Comparison of ENCODE assay signal across 17 cellular contexts in genomic region chr2:129914538-129915302, GRCh38.
DNase-seq lines count a peak whose midpoint lies in the region; FAIRE-seq and TF ChIP-seq lines count a peak whose summit lies in the region.
"Had no signal": no experiment of that assay in that cellular context is flagged by ENCODE, and none has a peak within 500 bp of the region (broad histone marks: within the 10 kb centered on the region; RNA-seq: fewer than 3 reads in every experiment).

No MANE protein-coding gene starts in this region.

- CTCF ChIA-PET in GM10248 (lab: Yijun Ruan, JAX), result no interaction called here

- peaks cover 23% of the 10 kb centered on the region for H3K9me3 ChIP-seq in BLaER1
- peaks cover 11% of the 10 kb centered on the region for H3K9me3 ChIP-seq in endodermal cell (ENCODE audit: control insufficient read depth, low read length)

- H3K4me3 ChIP-seq in BLaER1 (no peak overlapping the region), endodermal cell (ENCODE audit: low read length) (no peak overlapping the region)

- H3K4me3 Mint-ChIP-seq in endodermal cell (no peak overlapping the region), neural crest cell (no peak overlapping the region)
- H3K4me3 Mint-ChIP-seq in activated T-helper 2 cell treated with anti-CD3 and anti-CD28 coated beads, Interferon-gamma antibody, Interleukin-2, Interleukin-4, amounts not matched to agents 10 μg/mL and 5 μg/mL and 100 μg/mL, durations not matched to agents 14 hours and 24 hours and 36 hours (ENCODE audit: low read depth), result no peak overlapping the region
- H3K4me3 Mint-ChIP-seq: CD14-positive monocyte had no signal

- 0 out of 2 replicates have a peak overlapping the region, but pooled peaks have one; percentile 13 for H3K27ac ChIP-seq in BLaER1
- no peak overlapping the region for H3K27ac ChIP-seq in endodermal cell (ENCODE audit: low read depth, low read length)
- H3K27ac ChIP-seq: KMS-11 had no signal

- no peak overlapping the region for H3K4me2 ChIP-seq in BLaER1
- H3K4me2 ChIP-seq: KMS-11 had no signal

- 89 to 91% methylated on average over 11 of the region's 11 CpGs for WGBS in endodermal cell (ENCODE audit: insufficient coverage in 1 of 2, insufficient read length in 1 of 2), 2 experiments

- H3K27ac Mint-ChIP-seq in endodermal cell, result no peak overlapping the region
- peak overlapping the region; percentile 88 for H3K27ac Mint-ChIP-seq in neural crest cell (ENCODE audit: unreplicated experiment)
- H3K27ac Mint-ChIP-seq in activated T-helper 2 cell treated with anti-CD3 and anti-CD28 coated beads, Interferon-gamma antibody, Interleukin-2, Interleukin-4, amounts not matched to agents 10 μg/mL and 5 μg/mL and 100 μg/mL, durations not matched to agents 14 hours and 24 hours and 36 hours, result no peak overlapping the region

- H3K9me3 Mint-ChIP-seq in endodermal cell (peaks cover 13% of the 10 kb centered on the region), neural crest cell (peaks cover 12% of the 10 kb centered on the region)
- H3K9me3 Mint-ChIP-seq in activated T-helper 2 cell treated with anti-CD3 and anti-CD28 coated beads, Interferon-gamma antibody, Interleukin-2, Interleukin-4, amounts not matched to agents 10 μg/mL and 5 μg/mL and 100 μg/mL, durations not matched to agents 14 hours and 24 hours and 36 hours, result peaks cover 27% of the 10 kb centered on the region

- H3K27me3 Mint-ChIP-seq in endodermal cell (ENCODE audit: insufficient read depth) (peaks cover 12% of the 10 kb centered on the region), neural crest cell (ENCODE audit: low read depth) (peaks cover 21% of the 10 kb centered on the region)
- peaks cover 2% of the 10 kb centered on the region for H3K27me3 Mint-ChIP-seq in activated T-helper 2 cell treated with anti-CD3 and anti-CD28 coated beads, Interferon-gamma antibody, Interleukin-2, Interleukin-4, amounts not matched to agents 10 μg/mL and 5 μg/mL and 100 μg/mL, durations not matched to agents 14 hours and 24 hours and 36 hours (ENCODE audit: low read depth)

- H4K20me1 ChIP-seq in BLaER1, result no peaks in the 10 kb centered on the region

- POLR2A ChIA-PET in GM10248 (lab: Yijun Ruan, JAX), result no interaction called here

- H3K36me3 ChIP-seq in BLaER1 (no peaks in the 10 kb centered on the region), endodermal cell (ENCODE audit: control insufficient read depth, insufficient read depth, low read length) (no peaks in the 10 kb centered on the region)

- H3K4me1 Mint-ChIP-seq in endodermal cell (peaks cover 2% of the 10 kb centered on the region), neural crest cell (no peaks in the 10 kb centered on the region)
- no peaks in the 10 kb centered on the region for H3K4me1 Mint-ChIP-seq in activated T-helper 2 cell treated with anti-CD3 and anti-CD28 coated beads, Interferon-gamma antibody, Interleukin-2, Interleukin-4, amounts not matched to agents 10 μg/mL and 5 μg/mL and 100 μg/mL, durations not matched to agents 14 hours and 24 hours and 36 hours (ENCODE audit: low read depth)
- H3K4me1 Mint-ChIP-seq: CD14-positive monocyte had no signal

- no peak for TF ChIP-seq CTCF in endodermal cell (conservative IDR thresholded peaks at IDR 0.05)
- no peak for TF ChIP-seq CTCF in neural crest cell (conservative IDR thresholded peaks at IDR 0.05)
- no peak for TF ChIP-seq CTCF in GM10248 (IDR thresholded peaks at IDR 0.05; ENCODE audit: control extremely low read depth, extremely low read depth, low read depth, missing control alignments)

- no peaks in the 10 kb centered on the region for H3K4me1 ChIP-seq in BLaER1
- no peaks in the 10 kb centered on the region for H3K4me1 ChIP-seq in endodermal cell (ENCODE audit: control insufficient read depth, insufficient read depth, low read length)

- intact Hi-C loops in activated T-helper 2 cell treated with anti-CD3 and anti-CD28 coated beads, Interferon-gamma antibody, Interleukin-2, Interleukin-4, amounts not matched to agents 10 μg/mL and 5 μg/mL and 100 μg/mL, durations not matched to agents 14 hours and 24 hours and 36 hours (cut with micrococcal nuclease), result no loop called here

- H3K9ac ChIP-seq in BLaER1 (no peak overlapping the region), endodermal cell (ENCODE audit: extremely low read depth, low read length, poor library complexity, severe bottlenecking) (no peak overlapping the region)
- H3K9ac ChIP-seq: KMS-11 had no signal

- peak; percentile 49 for FAIRE-seq in HTR-8/SVneo (lab: Jason Lieb, UNC)

- DNase-seq in HTR-8/SVneo (ENCODE audit: insufficient read length, low spot score), result no peak
- peak; percentile 36 for DNase-seq in endodermal cell
- DNase-seq in neural crest cell (ENCODE audit: low read depth, low spot score), result no peak
- no peak for DNase-seq in GM10248 (ENCODE audit: extremely low spot score)
- DNase-seq in kidney tubule cell (ENCODE audit: low spot score), result no peak
- no peak for DNase-seq in activated T-helper 2 cell treated with anti-CD3 and anti-CD28 coated beads, Interferon-gamma antibody, Interleukin-2, Interleukin-4, amounts not matched to agents 10 μg/mL and 5 μg/mL and 100 μg/mL, durations not matched to agents 14 hours and 24 hours and 36 hours (ENCODE audit: low spot score)
- no peak for DNase-seq in NCI-H446 treated with DMSO at 0.1 percent for 48 hours (lab: John Stamatoyannopoulos, UW)
- DNase-seq: DMS 273 treated with DMSO at 0.1 percent for 48 hours, GF-D8, GOT3, NCI-H1092, NCI-H2227 treated with DMSO at 0.1 percent for 48 hours, NCI-H526, SHP77 treated with DMSO at 0.1 percent for 48 hours had no signal

- H3K27me3 ChIP-seq in BLaER1 (no peaks in the 10 kb centered on the region), endodermal cell (ENCODE audit: control insufficient read depth, insufficient read depth, low read length, poor library complexity, severe bottlenecking) (no peaks in the 10 kb centered on the region)

- H3K36me3 Mint-ChIP-seq in endodermal cell (ENCODE audit: low read depth) (no peaks in the 10 kb centered on the region), neural crest cell (ENCODE audit: low read depth) (peaks cover 6% of the 10 kb centered on the region)
- no peaks in the 10 kb centered on the region for H3K36me3 Mint-ChIP-seq in activated T-helper 2 cell treated with anti-CD3 and anti-CD28 coated beads, Interferon-gamma antibody, Interleukin-2, Interleukin-4, amounts not matched to agents 10 μg/mL and 5 μg/mL and 100 μg/mL, durations not matched to agents 14 hours and 24 hours and 36 hours (ENCODE audit: low read depth)
- H3K36me3 Mint-ChIP-seq: CD14-positive monocyte had no signal
